Comparison of ENCODE assay signal across 8 cellular contexts in the genomic region with DNA sequence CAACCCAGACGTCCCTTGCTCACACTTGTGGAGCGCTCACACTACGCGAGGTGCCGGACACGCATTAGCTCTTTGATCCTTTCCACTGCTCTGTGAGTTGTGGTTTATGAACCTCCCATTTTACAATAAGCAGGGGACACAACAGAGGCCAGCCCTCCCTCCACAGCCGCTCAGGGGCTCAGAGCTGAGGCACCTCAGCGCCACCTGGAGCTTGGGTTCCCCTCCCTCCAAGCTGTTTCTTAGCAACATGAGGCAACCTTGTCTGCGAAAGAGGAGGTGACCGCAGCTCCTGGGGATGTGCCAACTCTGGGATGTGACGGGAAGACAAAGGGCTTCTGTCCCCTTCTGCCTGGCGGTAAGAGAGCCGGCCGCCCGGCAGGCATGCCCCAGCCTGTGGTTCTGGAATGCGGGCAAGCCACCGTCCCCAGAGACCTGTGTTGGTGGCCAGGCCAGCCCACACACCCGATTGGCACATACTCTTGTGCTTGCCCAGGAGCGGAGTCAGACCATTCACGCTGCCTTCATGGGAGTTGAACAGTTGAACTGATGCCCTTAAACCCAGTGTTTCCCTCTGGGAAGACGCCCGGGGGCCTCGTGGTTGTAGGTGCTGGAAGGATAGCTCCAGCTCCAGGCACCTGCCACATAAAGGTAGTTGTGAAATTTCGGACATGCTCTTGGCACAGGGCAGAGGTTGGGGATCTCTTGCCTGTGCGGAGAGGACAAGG. TPM values are rescaled to one million over a fixed set of nuclear protein-coding genes. Genes with fewer than 3 reads are reported as not detected.
A peak's percentile ranks its signal among the peaks of the same experiment; 100 is the strongest.
DNase-seq lines count a peak whose midpoint lies in the region; ATAC-seq and TF ChIP-seq lines count a peak whose summit lies in the region.

No MANE protein-coding gene starts in this region.

- POLR2A ChIA-PET in A673 (lab: Charles Lee; ENCODE audit: low non-redundant PET), result no interaction called here

- H4K8ac ChIP-seq in H9 (replicated peaks; ENCODE audit: insufficient read length, low read depth, low read length), result no peak overlapping the region

- no peak overlapping the region for H3K4me2 ChIP-seq in H9 (ENCODE audit: insufficient read depth, insufficient read length, low read length)

- no peaks in the 10 kb centered on the region for H3K36me3 ChIP-seq in A673 (ENCODE audit: insufficient read depth, low read length, poor library complexity, severe bottlenecking)

- CTCF ChIA-PET in A673 (lab: Charles Lee), result no interaction called here

- H3K27me3 ChIP-seq in A673 (replicated peaks; ENCODE audit: insufficient read depth, low read depth, low read length, poor library complexity) (no peaks in the 10 kb centered on the region), H9 (ENCODE audit: insufficient read depth, low read length) (no peaks in the 10 kb centered on the region), right cardiac atrium (ENCODE audit: control insufficient read depth, insufficient read depth) (no peaks in the 10 kb centered on the region)

- no peaks in the 10 kb centered on the region; a peak in 1 of 7 replicates for H3K36me3 Mint-ChIP-seq in H9 (ENCODE audit: insufficient read depth in 1 of 3, low read depth in 3 of 3)
- H3K36me3 Mint-ChIP-seq in activated naive CD4-positive, alpha-beta T cell treated with anti-CD3 and anti-CD28 coated beads, Interleukin-2, amount 50 U/mL, for 24 hours, result no peaks in the 10 kb centered on the region
- no peaks in the 10 kb centered on the region for H3K36me3 Mint-ChIP-seq in stimulated activated effector memory CD8-positive, alpha-beta T cell treated with anti-CD3 and anti-CD28 coated beads, Interleukin-12 subunit alpha, Interleukin-12 subunit beta, amount 100 ng/mL, for 72 hours

- no peak overlapping the region for H4K91ac ChIP-seq in H9 (ENCODE audit: insufficient read length, low read depth, low read length)

- TF ChIP-seq CTCF in A673 (conservative IDR thresholded peaks at IDR 0.05; ENCODE audit: low read depth, low read length) (no peak), H9 (conservative IDR thresholded peaks at IDR 0.05) (0 out of 3 replicates have a peak, but pooled peaks have one; percentile 9)

- H3K79me2 ChIP-seq in H9 (ENCODE audit: insufficient read depth, low read length), result no peaks in the 10 kb centered on the region

- H3K4me3 ChIP-seq in A673 (ENCODE audit: low read depth, low read length, poor library complexity, severe bottlenecking) (no peak overlapping the region), right cardiac atrium (ENCODE audit: low read length) (no peak overlapping the region)

- H3K79me1 ChIP-seq in H9 (ENCODE audit: insufficient read depth, low read depth, low read length, poor library complexity, severe bottlenecking), result no peaks in the 10 kb centered on the region

- no peaks in the 10 kb centered on the region for H3K23me2 ChIP-seq in H9 (ENCODE audit: insufficient read length, low read depth, low read length, poor library complexity, severe bottlenecking)

- ATAC-seq in right cardiac atrium (peak in 1 of 2 donors; percentile 6), GM19467 (IDR thresholded peaks at IDR 0.05; ENCODE audit: unreplicated experiment) (no peak), GM21825 (IDR thresholded peaks at IDR 0.05; ENCODE audit: unreplicated experiment) (no peak)
- no peak for ATAC-seq in stimulated activated effector memory CD8-positive, alpha-beta T cell treated with anti-CD3 and anti-CD28 coated beads, Interleukin-12 subunit alpha, Interleukin-12 subunit beta, amount 100 ng/mL, for 72 hours

- BruUV-seq in A673 (replicated peaks; lab: Mats Ljungman, UMichigan), result no TSS peak

- H2BK12ac ChIP-seq in H9 (ENCODE audit: insufficient read length, low read depth, low read length), result no peak overlapping the region

- peaks cover 2 to 33% of the 10 kb centered on the region in 2 experiments; a peak in 3 of 4 replicates for H3K4me1 Mint-ChIP-seq in H9
- peaks cover 62% of the 10 kb centered on the region for H3K4me1 Mint-ChIP-seq in activated naive CD4-positive, alpha-beta T cell treated with anti-CD3 and anti-CD28 coated beads, Interleukin-2, amount 50 U/mL, for 24 hours
- H3K4me1 Mint-ChIP-seq in stimulated activated effector memory CD8-positive, alpha-beta T cell treated with anti-CD3 and anti-CD28 coated beads, Interleukin-12 subunit alpha, Interleukin-12 subunit beta, amount 100 ng/mL, for 72 hours, result peaks cover 60% of the 10 kb centered on the region

- no peak overlapping the region for H2AK5ac ChIP-seq in H9 (ENCODE audit: insufficient read length, low read length)

- H3K23ac ChIP-seq in H9 (ENCODE audit: insufficient read length, low read depth, low read length), result no peak overlapping the region

- peaks cover 2% of the 10 kb centered on the region; the same call in 1 of the 2 replicates for H3K27me3 Mint-ChIP-seq in H9 (ENCODE audit: low read depth)
- H3K27me3 Mint-ChIP-seq in activated naive CD4-positive, alpha-beta T cell treated with anti-CD3 and anti-CD28 coated beads, Interleukin-2, amount 50 U/mL, for 24 hours, result no peaks in the 10 kb centered on the region

- H3K4ac ChIP-seq in H9 (ENCODE audit: low read depth, low read length), result no peak overlapping the region

- H3K18ac ChIP-seq in H9 (ENCODE audit: insufficient read length, low read depth, low read length), result no peak overlapping the region

- no peak overlapping the region for H3K27ac Mint-ChIP-seq in H9
- no peak overlapping the region for H3K27ac Mint-ChIP-seq in activated naive CD4-positive, alpha-beta T cell treated with anti-CD3 and anti-CD28 coated beads, Interleukin-2, amount 50 U/mL, for 24 hours
- H3K27ac Mint-ChIP-seq in stimulated activated effector memory CD8-positive, alpha-beta T cell treated with anti-CD3 and anti-CD28 coated beads, Interleukin-12 subunit alpha, Interleukin-12 subunit beta, amount 100 ng/mL, for 72 hours, result peak overlapping the region; percentile 58

- DNase-seq in A673 (ENCODE audit: low spot score), result peak; percentile 44
- peak; percentile 62 for DNase-seq in H9
- DNase-seq in NCI-H69 (lab: John Stamatoyannopoulos, UW), result peak; percentile 94
- DNase-seq in right cardiac atrium, result peak; percentile 66 to 83 (median 71)
- DNase-seq in stimulated activated effector memory CD8-positive, alpha-beta T cell treated with anti-CD3 and anti-CD28 coated beads, Interleukin-12 subunit alpha, Interleukin-12 subunit beta, amount 100 ng/mL, for 72 hours (ENCODE audit: low spot score in 2 of 2), result no peak

- no peak overlapping the region for H3K56ac ChIP-seq in H9 (ENCODE audit: insufficient read length, low read depth, low read length)

- no peak overlapping the region for H3T11ph ChIP-seq in H9 (ENCODE audit: low read length)

- no peak overlapping the region for H3K4me3 Mint-ChIP-seq in H9
- H3K4me3 Mint-ChIP-seq in activated naive CD4-positive, alpha-beta T cell treated with anti-CD3 and anti-CD28 coated beads, Interleukin-2, amount 50 U/mL, for 24 hours, result peak overlapping the region; percentile 12
- no peak overlapping the region for H3K4me3 Mint-ChIP-seq in stimulated activated effector memory CD8-positive, alpha-beta T cell treated with anti-CD3 and anti-CD28 coated beads, Interleukin-12 subunit alpha, Interleukin-12 subunit beta, amount 100 ng/mL, for 72 hours

- H3K14ac ChIP-seq in H9 (ENCODE audit: insufficient read depth, low read length), result no peak overlapping the region

- H2AFZ ChIP-seq in H9 (ENCODE audit: low read length), result no peak overlapping the region

- peaks cover 0 to 6% of the 10 kb centered on the region in 2 experiments; a peak in 3 of 5 replicates for H3K9me3 Mint-ChIP-seq in H9
- H3K9me3 Mint-ChIP-seq in activated naive CD4-positive, alpha-beta T cell treated with anti-CD3 and anti-CD28 coated beads, Interleukin-2, amount 50 U/mL, for 24 hours, result no peaks in the 10 kb centered on the region
- no peaks in the 10 kb centered on the region for H3K9me3 Mint-ChIP-seq in stimulated activated effector memory CD8-positive, alpha-beta T cell treated with anti-CD3 and anti-CD28 coated beads, Interleukin-12 subunit alpha, Interleukin-12 subunit beta, amount 100 ng/mL, for 72 hours

- no peak overlapping the region for H3K9ac ChIP-seq in H9 (ENCODE audit: extremely low read depth, insufficient read length, low read length)

- no peaks in the 10 kb centered on the region for H4K20me1 ChIP-seq in H9 (ENCODE audit: control insufficient read depth, insufficient read depth, insufficient read length)

- peaks cover 6% of the 10 kb centered on the region for H3K4me1 ChIP-seq in A673 (ENCODE audit: insufficient read depth, low read length, poor library complexity, severe bottlenecking)
- no peaks in the 10 kb centered on the region for H3K4me1 ChIP-seq in H9 (ENCODE audit: insufficient read depth, low read length)
- H3K4me1 ChIP-seq in right cardiac atrium (ENCODE audit: control insufficient read depth, insufficient read depth, low read length), result peaks cover 2% of the 10 kb centered on the region

- H2BK15ac ChIP-seq in H9 (ENCODE audit: low read depth, low read length), result no peak overlapping the region

- H3K9me3 ChIP-seq in A673 (ENCODE audit: low read depth, low read length, poor library complexity, severe bottlenecking), result no peaks in the 10 kb centered on the region
- H3K9me3 ChIP-seq in H9 (ENCODE audit: control insufficient read depth, low read depth, low read length), result no peaks in the 10 kb centered on the region
- no peaks in the 10 kb centered on the region for H3K9me3 ChIP-seq in right cardiac atrium (ENCODE audit: control insufficient read depth, low read length)

- no peak overlapping the region for H2BK20ac ChIP-seq in H9 (ENCODE audit: low read depth, low read length, poor library complexity, severe bottlenecking)

- no peak overlapping the region for H3K27ac ChIP-seq in A673 (ENCODE audit: low read depth, low read length, poor library complexity, severe bottlenecking)
- no peak overlapping the region for H3K27ac ChIP-seq in H9 (ENCODE audit: insufficient read length, low read depth, low read length)
- peak overlapping the region; percentile 16 for H3K27ac ChIP-seq in right cardiac atrium (ENCODE audit: low read length)

- no CpG with 5 or more reads among the region's 25 CpGs for WGBS in H9 (ENCODE audit: extremely low coverage, insufficient read length, low lambda C conversion rate)
- 35% methylated on average over 25 of the region's 25 CpGs for WGBS in right cardiac atrium

- intact Hi-C loops in A673 (cut with micrococcal nuclease; ENCODE audit: unreplicated experiment) (no loop called here), right cardiac atrium (cut with DNase I) (no loop called here)

- no peak overlapping the region for H2BK120ac ChIP-seq in H9 (ENCODE audit: low read depth, low read length, poor library complexity, severe bottlenecking)

- H2BK5ac ChIP-seq in H9 (ENCODE audit: insufficient read length, low read length), result no peak overlapping the region

- H4K5ac ChIP-seq in H9 (ENCODE audit: insufficient read length, low read depth, low read length), result no peak overlapping the region

RNA-seq across cellular contexts. Expression of a gene that starts 44.5 kb away (rescaled TPM):
- total RNA-seq in A673 (2021) (51.7 and 52.7 TPM in 2 replicates), H9 (2021) (66.8 and 67.9 TPM in 2 replicates), right cardiac atrium (100 to 1,000 TPM in 1 of 4 donors, 10 to 100 TPM in 3; 82.6 to 143 (median 94.4) TPM)
- polyA plus RNA-seq in right cardiac atrium, result 182 TPM

Comparison
In these comparisons a context has a peak if more than half of its experiments do, and no peak if none do; other contexts are left out.
1. DNase-seq: peak in A673 (single experiment), H9 (single experiment), NCI-H69 (single experiment) and right cardiac atrium (3 of 3); none in stimulated activated effector memory CD8-positive, alpha-beta T cell treated with anti-CD3 and anti-CD28 coated beads, Interleukin-12 subunit alpha, Interleukin-12 subunit beta, amount 100 ng/mL, for 72 hours (0 of 2).